Comparison of ENCODE assay signal across 10 cellular contexts in the genomic region with DNA sequence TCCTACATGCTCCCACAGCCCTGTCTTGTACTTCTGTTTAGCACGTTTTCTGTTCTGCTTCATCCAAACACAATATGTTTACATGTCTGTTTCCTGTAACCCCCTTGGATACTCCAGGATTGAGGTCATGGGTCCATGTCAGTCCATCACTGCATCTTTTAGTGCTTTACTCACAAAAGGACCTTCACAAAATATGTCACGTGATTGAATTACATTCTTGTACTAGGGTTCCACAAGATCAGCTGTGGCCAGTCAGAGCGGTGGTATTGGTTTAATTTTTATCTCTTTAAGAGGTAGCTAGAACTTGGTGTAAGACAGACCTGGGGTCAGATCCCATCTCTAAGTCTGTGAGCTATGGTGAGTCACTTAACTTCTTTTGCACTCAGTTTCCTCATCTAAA.
"Had no signal": no experiment of that assay in that cellular context is flagged by ENCODE, and none has a peak within 500 bp of the region (broad histone marks: within the 10 kb centered on the region; RNA-seq: fewer than 3 reads in every experiment).

No MANE protein-coding gene starts in this region.

- H3K36me3 ChIP-seq: HAP-1 had no signal

- H3K27ac ChIP-seq: GM23248, HL-60, KMS-11 had no signal

- H3K4me3 Mint-ChIP-seq: HFFc6 had no signal

- ATAC-seq: HCT116 had no signal

- H3K9ac ChIP-seq: GM23248, KMS-11 had no signal

- H3K9me3 ChIP-seq: HAP-1 had no signal

- H3K4me1 ChIP-seq: HAP-1 had no signal

- H3K4me3 ChIP-seq: GM23248, HAP-1 had no signal

- DNase-seq: GM23248, GOT3, H7, HFFc6, IMR-90, KBM-7 had no signal

- H3K4me2 ChIP-seq: KMS-11 had no signal

- H3K27ac Mint-ChIP-seq: HFFc6 had no signal

- H2AFZ ChIP-seq: GM23248 had no signal
